17 cellular contexts compared by ENCODE assay signal in the genomic region with DNA sequence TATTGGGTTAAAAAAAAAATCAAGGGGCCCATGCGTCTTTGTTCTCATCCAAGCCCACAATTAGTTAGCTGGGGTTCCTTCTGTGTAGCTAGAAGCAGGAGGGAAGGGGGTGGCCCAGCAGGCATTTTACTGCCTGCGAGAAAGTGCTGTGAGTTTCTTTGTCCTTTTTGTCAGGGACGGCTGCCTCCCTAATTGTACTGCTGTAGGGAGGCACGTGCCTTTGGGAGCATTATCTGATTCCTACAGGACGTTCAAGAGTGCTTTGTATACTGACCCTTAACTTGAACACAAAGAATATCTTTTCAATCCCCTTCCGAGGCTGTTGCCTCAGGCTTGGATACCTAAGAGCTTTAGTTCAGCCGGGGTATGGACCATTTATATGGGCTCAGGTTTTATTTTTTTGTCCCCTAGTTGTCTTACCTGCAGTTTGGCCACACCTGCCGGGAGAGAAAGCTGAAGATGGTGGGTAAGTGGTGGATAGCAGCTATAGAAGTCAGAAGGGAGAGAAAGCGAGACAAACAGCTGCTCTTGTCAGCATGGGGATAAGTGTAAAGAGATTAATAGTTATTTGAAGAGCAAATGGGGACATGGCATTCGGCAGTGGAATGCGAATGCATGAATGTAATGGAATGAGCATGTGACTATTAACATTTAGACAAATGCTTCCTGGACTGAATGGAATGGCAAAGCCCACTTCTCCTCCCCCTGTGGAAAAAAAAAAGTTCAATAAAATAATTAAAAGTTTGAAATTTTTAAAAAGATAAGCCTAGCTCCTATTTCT.
DNase-seq lines count a peak whose midpoint lies in the region; ATAC-seq, FAIRE-seq and TF ChIP-seq lines count a peak whose summit lies in the region.
"Had no signal": no experiment of that assay in that cellular context is flagged by ENCODE, and none has a peak within 500 bp of the region (broad histone marks: within the 10 kb centered on the region; RNA-seq: fewer than 3 reads in every experiment).

No MANE protein-coding gene starts in this region.

- H4K91ac ChIP-seq in IMR-90 (ENCODE audit: insufficient read depth, low read depth, low read length): no peak overlapping the region

- no peak overlapping the region for H4K8ac ChIP-seq in IMR-90 (ENCODE audit: low read depth in 2 of 2, low read length in 2 of 2)

- no peaks in the 10 kb centered on the region for H3K79me1 ChIP-seq in IMR-90 (ENCODE audit: low read depth in 1 of 2, low read length in 2 of 2)

- H3K23ac ChIP-seq in IMR-90 (ENCODE audit: low read depth, low read length): no peak overlapping the region

- H3K27ac ChIP-seq in IMR-90 (ENCODE audit: insufficient read depth, low read length): no peak overlapping the region
- peak overlapping the region; percentile 11 for H3K27ac ChIP-seq in RWPE2 (ENCODE audit: poor library complexity, severe bottlenecking)
- H3K27ac ChIP-seq: thoracic aorta had no signal

- no peak overlapping the region for H2BK15ac ChIP-seq in IMR-90 (ENCODE audit: low read depth, low read length)

- 29% methylated on average over 2 of the region's 11 CpGs; no CpG with 5 or more reads in 1 of the 2 experiments for WGBS in IMR-90 (ENCODE audit: extremely low coverage in 2 of 2, insufficient read length in 1 of 2), 2 experiments

- no peak overlapping the region for H3K4me3 ChIP-seq in IMR-90 (ENCODE audit: insufficient read depth, low read depth, low read length)
- H3K4me3 ChIP-seq in RWPE2 (ENCODE audit: severe bottlenecking): no peak overlapping the region
- H3K4me3 ChIP-seq in retinal pigment epithelial cell (ENCODE audit: low read length): peak overlapping the region; percentile 7
- H3K4me3 ChIP-seq: thoracic aorta had no signal

- H2BK20ac ChIP-seq in IMR-90 (ENCODE audit: low read depth, low read length): no peak overlapping the region

- BruUV-seq in IMR-90 (replicated peaks; lab: Mats Ljungman, UMichigan): no TSS peak

- POLR2A ChIA-PET in IMR-90 (lab: Charles Lee; ENCODE audit: unreplicated experiment): no interaction called here

- CTCF ChIA-PET in IMR-90 (lab: Yijun Ruan, JAX): interaction anchor here (0.7 kb wide), 1 partner anchor 416 kb away, joined by 4 read pairs; no protein-coding TSS in a partner anchor

- TF ChIP-seq POLR2A in IMR-90 (IDR thresholded peaks at IDR 0.05; ENCODE audit: low read depth, low read length): no peak

- H2BK5ac ChIP-seq in IMR-90 (ENCODE audit: low read depth, low read length, poor library complexity, severe bottlenecking): no peak overlapping the region

- peaks cover 2% of the 10 kb centered on the region; the same call in 1 of the 2 replicates for H3K4me1 ChIP-seq in IMR-90 (ENCODE audit: control insufficient read depth, insufficient read depth, low read length)
- peaks cover 3% of the 10 kb centered on the region for H3K4me1 ChIP-seq in RWPE2 (ENCODE audit: insufficient read depth, poor library complexity, severe bottlenecking)

- H3K36me3 ChIP-seq in IMR-90 (ENCODE audit: control insufficient read depth, insufficient read depth, low read length) (no peaks in the 10 kb centered on the region), RWPE2 (ENCODE audit: low read depth) (peaks cover 80% of the 10 kb centered on the region)
- H3K36me3 ChIP-seq: thoracic aorta had no signal

- H4K5ac ChIP-seq in IMR-90 (ENCODE audit: low read depth, low read length): no peak overlapping the region; the same call in 1 of the 2 replicates

- no peaks in the 10 kb centered on the region for H4K20me1 ChIP-seq in IMR-90 (ENCODE audit: insufficient read depth, low read length)

- no peak overlapping the region for H2AK5ac ChIP-seq in IMR-90 (ENCODE audit: low read depth, low read length)

- H3K9me3 ChIP-seq in IMR-90 (ENCODE audit: control insufficient read depth, insufficient read depth, low read length) (no peaks in the 10 kb centered on the region), RWPE2 (ENCODE audit: severe bottlenecking) (no peaks in the 10 kb centered on the region)
- H3K9me3 ChIP-seq: thoracic aorta had no signal

- dilution Hi-C loops in IMR-90 (cut with HindIII; ENCODE audit: low sequenced_read_pairs, unreplicated experiment): no loop called here

- H3K27me3 ChIP-seq in IMR-90 (ENCODE audit: control insufficient read depth, insufficient read depth, low read length) (no peaks in the 10 kb centered on the region; the same call in 1 of the 2 replicates), RWPE2 (ENCODE audit: insufficient read depth, poor library complexity, severe bottlenecking) (no peaks in the 10 kb centered on the region)

- H3K4ac ChIP-seq in IMR-90 (ENCODE audit: low read depth, low read length): no peak overlapping the region

- H2AK9ac ChIP-seq in IMR-90 (replicated peaks; ENCODE audit: low read depth, low read length, poor library complexity): no peak overlapping the region

- DNase-seq in IMR-90 (peak; percentile 6), RWPE2 (ENCODE audit: low spot score) (no peak), iPS-NIHi11 (ENCODE audit: low spot score) (peak; percentile 54), retinal pigment epithelial cell (ENCODE audit: low read depth) (peak; percentile 88), Kasumi-1 (lab: John Stamatoyannopoulos, UW) (no peak), NOMO-1 (lab: John Stamatoyannopoulos, UW; ENCODE audit: unreplicated experiment in 2 of 2) (no peak), GM19239 (ENCODE audit: insufficient read length, low spot score) (no peak), NCI-H2227 (lab: John Stamatoyannopoulos, UW; ENCODE audit: unreplicated experiment) (no peak)
- DNase-seq: activated CD4-positive, alpha-beta T cell treated with anti-CD3 and anti-CD28 coated beads for 36 hours; activated naive CD8-positive, alpha-beta T cell treated with anti-CD3 and anti-CD28 coated beads, Interleukin-2, amount 50 U/mL, for 24 hours; activated T-cell treated with anti-CD3 and anti-CD28 coated beads, Interleukin-2, amount 50 U/mL, for 1 hour; CD8-positive, alpha-beta T cell; cortex of kidney; Karpas-422; kidney glomerular epithelial cell; T-helper 17 cell had no signal

- no peak overlapping the region for H2BK120ac ChIP-seq in IMR-90 (ENCODE audit: low read depth, low read length)

- no peak overlapping the region for H3K9ac ChIP-seq in IMR-90 (ENCODE audit: low read depth, low read length)

- in situ Hi-C loops in IMR-90 (cut with MboI; ENCODE audit: low sequenced_read_pairs): no loop called here

- no peak overlapping the region for H3K4me2 ChIP-seq in IMR-90 (ENCODE audit: low read depth, low read length)

- no peak for FAIRE-seq in GM19239 (lab: Jason Lieb, UNC)

- no peak overlapping the region for H3K14ac ChIP-seq in IMR-90 (replicated peaks; ENCODE audit: low read depth, low read length)

- TF ChIP-seq CTCF in IMR-90 (conservative IDR thresholded peaks at IDR 0.05; ENCODE audit: low read depth, low read length): no peak
- no peak for TF ChIP-seq CTCF in RWPE2 (IDR thresholded peaks at IDR 0.05; ENCODE audit: poor library complexity, severe bottlenecking)
- no peak for TF ChIP-seq CTCF in retinal pigment epithelial cell (conservative IDR thresholded peaks at IDR 0.05; ENCODE audit: low read depth, low read length)

- ATAC-seq in IMR-90 (ENCODE audit: low read depth) (peak; percentile 51), RWPE2 (ENCODE audit: low read depth) (no peak)
- ATAC-seq: activated CD4-positive, alpha-beta T cell treated with anti-CD3 and anti-CD28 coated beads for 36 hours; activated naive CD8-positive, alpha-beta T cell treated with anti-CD3 and anti-CD28 coated beads, Interleukin-2, amount 50 U/mL, for 24 hours; CD8-positive, alpha-beta T cell; T-helper 17 cell had no signal

- no peak overlapping the region for H3K18ac ChIP-seq in IMR-90 (ENCODE audit: low read depth, low read length)

- TF ChIP-seq RAD21 in IMR-90 (IDR thresholded peaks at IDR 0.05; ENCODE audit: low read length): no peak

- no peak overlapping the region for H2AFZ ChIP-seq in IMR-90 (replicated peaks; ENCODE audit: low read length, poor library complexity)

- no peak overlapping the region for H3K56ac ChIP-seq in IMR-90 (ENCODE audit: extremely low read depth, insufficient read depth, low read length)

- H3K9me1 ChIP-seq in IMR-90 (ENCODE audit: insufficient read depth, low read length): no peaks in the 10 kb centered on the region

- intact Hi-C loops in IMR-90 (cut with micrococcal nuclease): no loop called here

TF ChIP-seq in IMR-90, 13 proteins besides CTCF, POLR2A, EP300 and RAD21:
- TF ChIP-seq CHD1 (IDR thresholded peaks at IDR 0.05; ENCODE audit: low read depth, low read length) (no peak), RFX5 (IDR thresholded peaks at IDR 0.05; ENCODE audit: low read depth, low read length) (no peak), BHLHE40 (IDR thresholded peaks at IDR 0.05; ENCODE audit: low read depth, low read length) (no peak), FOS (IDR thresholded peaks at IDR 0.05; ENCODE audit: low read depth, low read length) (no peak), SMC3 (IDR thresholded peaks at IDR 0.05; ENCODE audit: low read depth, low read length) (no peak)
TF ChIP-seq in IMR-90: peak in this region for 0.

Comparison
In these comparisons a context has a peak if more than half of its experiments do, and no peak if none do; other contexts are left out.
1. DNase-seq: peak in IMR-90 (single experiment), iPS-NIHi11 (single experiment) and retinal pigment epithelial cell (single experiment); none in RWPE2 (single experiment), Kasumi-1 (0 of 2), NOMO-1 (0 of 2), GM19239 (single experiment) and NCI-H2227 (single experiment).